Comparison of ENCODE assay signal across 3 cellular contexts in the genomic region with DNA sequence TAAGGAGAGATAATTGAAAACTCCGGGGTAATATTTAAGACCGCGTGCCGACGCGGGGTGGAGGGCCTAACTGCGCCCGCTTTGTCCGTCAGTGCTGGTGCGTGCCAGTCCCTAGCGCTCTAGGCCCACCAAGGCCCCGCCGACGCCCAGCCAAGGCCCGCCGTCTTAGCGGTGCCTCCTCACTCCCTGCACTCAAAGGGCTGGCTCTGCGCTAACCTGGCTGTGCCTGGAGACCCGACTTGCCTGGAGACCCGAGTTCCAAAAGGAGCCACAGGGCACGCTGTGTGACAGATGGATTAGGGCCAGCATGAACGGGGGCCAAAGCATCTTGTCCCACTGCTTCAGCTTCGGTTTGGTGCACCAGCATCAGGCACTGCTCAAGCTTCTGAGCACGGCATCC. TPM values are rescaled to one million over a fixed set of nuclear protein-coding genes. Genes with fewer than 3 reads are reported as not detected.
"Had no signal": no experiment of that assay in that cellular context is flagged by ENCODE, and none has a peak within 500 bp of the region (broad histone marks: within the 10 kb centered on the region; RNA-seq: fewer than 3 reads in every experiment).

No MANE protein-coding gene starts in this region.

RNA-seq across cellular contexts. Expression of gene HOXC4, which starts 53.6 kb away (rescaled TPM):
- total RNA-seq: activated CD4-positive, alpha-beta T cell treated with anti-CD3 and anti-CD28 coated beads, Interleukin-2, amount 10 ng/mL, durations not matched to agents 7 days and 5 days; body of pancreas; bronchial epithelial cell had no signal
